7 cellular contexts compared by ENCODE assay signal in the genomic region with DNA sequence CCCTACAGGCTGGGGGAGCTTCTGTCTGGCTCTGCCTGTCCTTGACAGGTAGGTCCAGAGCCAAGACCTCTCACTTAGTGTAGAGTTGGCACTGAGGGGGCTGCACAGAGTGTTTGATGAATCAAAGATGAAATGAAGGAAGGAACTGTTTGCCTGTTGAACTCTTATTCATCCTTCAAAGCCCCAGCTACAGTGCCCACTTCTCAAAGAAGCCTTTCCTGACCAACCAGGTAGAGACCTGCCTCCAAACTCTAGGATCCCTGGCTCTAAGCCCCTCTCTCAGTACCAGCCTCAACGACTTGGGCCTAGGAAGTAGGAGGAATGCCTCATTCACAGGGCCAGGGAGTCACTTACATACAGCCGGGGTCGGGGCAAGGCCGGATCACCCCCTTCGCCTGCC. TPM values are rescaled to one million over a fixed set of nuclear protein-coding genes. Genes with fewer than 3 reads are reported as not detected.
"Had no signal": no experiment of that assay in that cellular context is flagged by ENCODE, and none has a peak within 500 bp of the region (broad histone marks: within the 10 kb centered on the region; RNA-seq: fewer than 3 reads in every experiment).

No MANE protein-coding gene starts in this region.

- ATAC-seq: HCT116, K562 had no signal

- H3K9me3 ChIP-seq: HAP-1 had no signal

- H2AFZ ChIP-seq: GM23248 had no signal

- H3K36me3 ChIP-seq: HAP-1 had no signal

- H3K4me3 ChIP-seq: GM23248, HAP-1, K562 had no signal

- H3K9ac ChIP-seq: GM23248 had no signal

- DNase-seq: GOT3, KG1 had no signal

- H3K4me1 ChIP-seq: HAP-1 had no signal

- H3K27ac ChIP-seq: GM23248 had no signal

RNA-seq across cellular contexts. Expression of a gene that starts 22.7 kb away (rescaled TPM):
- total RNA-seq: HT1080 had no signal
